In genomic region chr5:108530706-108531105, GRCh38 we compare ENCODE assay signal across 25 cellular contexts.
"Had no signal": no experiment of that assay in that cellular context is flagged by ENCODE, and none has a peak within 500 bp of the region (broad histone marks: within the 10 kb centered on the region; RNA-seq: fewer than 3 reads in every experiment).

No MANE protein-coding gene starts in this region.

- H3K4me1 Mint-ChIP-seq: activated naive CD8-positive, alpha-beta T cell treated with anti-CD3 and anti-CD28 coated beads, Interleukin-2, amount 10 ng/mL, durations not matched to agents 7 days and 5 days; central memory CD8-positive, alpha-beta T cell; T-helper 17 cell had no signal

- H3K4me3 ChIP-seq: adrenal gland, MG63 had no signal

- H3K4me1 ChIP-seq: adrenal gland had no signal

- DNase-seq: activated CD4-positive, alpha-beta T cell treated with anti-CD3 and anti-CD28 coated beads for 48 hours; activated CD4-positive, alpha-beta T cell treated with anti-CD3 and anti-CD28 coated beads, Interleukin-2, amount 50 U/mL, for 4 hours; activated CD4-positive, CD25-positive, alpha-beta regulatory T cell treated with anti-CD3 and anti-CD28 coated beads, Interleukin-2, amount 50 U/mL, for 72 hours; activated CD8-positive, alpha-beta memory T cell treated with anti-CD3 and anti-CD28 coated beads, Interleukin-2, amount 50 U/mL, for 48 hours; activated CD8-positive, alpha-beta T cell treated with anti-CD3 and anti-CD28 coated beads, Interleukin-2, amount 10 ng/mL, durations not matched to agents 7 days and 5 days; activated naive CD4-positive, alpha-beta T cell treated with anti-CD3 and anti-CD28 coated beads, Interleukin-2, amount 50 U/mL, for 16 hours; activated naive CD8-positive, alpha-beta T cell treated with anti-CD3 and anti-CD28 coated beads, Interleukin-2, amount 10 ng/mL, durations not matched to agents 7 days and 5 days; activated T-cell treated with anti-CD3 and anti-CD28 coated beads, Interleukin-2, amount 50 U/mL, for 1 hour; adrenal gland; aorta; MG63; MV-4-11; NCI-H1092 treated with DMSO at 0.1 percent for 48 hours; NCI-H1436; NCI-H1694 treated with DMSO at 0.1 percent for 48 hours; NCI-H2029 treated with DMSO at 0.1 percent for 48 hours; NCI-H345; NCI-H510A; NCI-H526 treated with DMSO at 0.1 percent for 48 hours; NCI-H82; SIG-M5; T-helper 17 cell; T-helper 9 cell had no signal

- H3K27ac Mint-ChIP-seq: activated CD8-positive, alpha-beta T cell treated with anti-CD3 and anti-CD28 coated beads, Interleukin-2, amount 10 ng/mL, durations not matched to agents 7 days and 5 days; activated naive CD8-positive, alpha-beta T cell treated with anti-CD3 and anti-CD28 coated beads, Interleukin-2, amount 10 ng/mL, durations not matched to agents 7 days and 5 days; T-helper 17 cell; WTC11 had no signal

- H3K36me3 ChIP-seq: adrenal gland, MG63 had no signal

- H3K27me3 Mint-ChIP-seq: activated naive CD8-positive, alpha-beta T cell treated with anti-CD3 and anti-CD28 coated beads, Interleukin-2, amount 10 ng/mL, durations not matched to agents 7 days and 5 days had no signal

- H3K36me3 Mint-ChIP-seq: activated naive CD8-positive, alpha-beta T cell treated with anti-CD3 and anti-CD28 coated beads, Interleukin-2, amount 10 ng/mL, durations not matched to agents 7 days and 5 days had no signal

- H3K27ac ChIP-seq: adrenal gland had no signal

- H3K4me3 Mint-ChIP-seq: activated CD8-positive, alpha-beta T cell treated with anti-CD3 and anti-CD28 coated beads, Interleukin-2, amount 10 ng/mL, durations not matched to agents 7 days and 5 days; activated naive CD8-positive, alpha-beta T cell treated with anti-CD3 and anti-CD28 coated beads, Interleukin-2, amount 10 ng/mL, durations not matched to agents 7 days and 5 days; central memory CD8-positive, alpha-beta T cell; T-helper 17 cell; WTC11 had no signal

- H3K27me3 ChIP-seq: adrenal gland had no signal

- H3K9me3 ChIP-seq: adrenal gland had no signal
